In genomic region chr2:3762771-3763447, GRCh38 we compare ENCODE assay signal across 16 cellular contexts. TPM values are rescaled to one million over a fixed set of nuclear protein-coding genes. Genes with fewer than 3 reads are reported as not detected.
A peak's percentile ranks its signal among the peaks of the same experiment; 100 is the strongest.
DNase-seq lines count a peak whose midpoint lies in the region; ATAC-seq and TF ChIP-seq lines count a peak whose summit lies in the region.
"Had no signal": no experiment of that assay in that cellular context is flagged by ENCODE, and none has a peak within 500 bp of the region (broad histone marks: within the 10 kb centered on the region; RNA-seq: fewer than 3 reads in every experiment).

No MANE protein-coding gene starts in this region.

- H3K36me3 ChIP-seq in right atrium auricular region (no peaks in the 10 kb centered on the region), endodermal cell (ENCODE audit: control insufficient read depth, insufficient read depth, low read length) (no peaks in the 10 kb centered on the region)
- H3K36me3 ChIP-seq: BLaER1 treated with 17β-estradiol and CSF1 and Interleukin-3, amounts not matched to agents 10 nM and 100 nM; HAP-1 had no signal

- no peak for TF ChIP-seq CTCF in right atrium auricular region (IDR thresholded peaks at IDR 0.05)
- no peak for TF ChIP-seq CTCF in endodermal cell (conservative IDR thresholded peaks at IDR 0.05)
- TF ChIP-seq CTCF in foreskin keratinocyte (conservative IDR thresholded peaks at IDR 0.05) = no peak

- peak; percentile 7 for DNase-seq in NCI-H345 (lab: John Stamatoyannopoulos, UW)
- no peak for DNase-seq in NCI-H345 treated with DMSO at 0.1 percent for 48 hours (lab: John Stamatoyannopoulos, UW; ENCODE audit: unreplicated experiment)
- peak; percentile 42 for DNase-seq in right atrium auricular region (ENCODE audit: low spot score)
- DNase-seq in right cardiac atrium = no peak
- peak; percentile 23 for DNase-seq in endodermal cell
- DNase-seq in foreskin keratinocyte = no peak
- no peak for DNase-seq in NCI-H1105 (lab: John Stamatoyannopoulos, UW)
- DNase-seq: ACHN; CD4-positive, CD25-positive, alpha-beta regulatory T cell; DMS53; GF-D8 had no signal

- no peaks in the 10 kb centered on the region for H3K4me1 ChIP-seq in right atrium auricular region
- no peaks in the 10 kb centered on the region for H3K4me1 ChIP-seq in right cardiac atrium (ENCODE audit: control insufficient read depth, insufficient read depth, low read length)
- H3K4me1 ChIP-seq in endodermal cell (ENCODE audit: control insufficient read depth, insufficient read depth, low read length) = no peaks in the 10 kb centered on the region
- no peaks in the 10 kb centered on the region for H3K4me1 ChIP-seq in foreskin keratinocyte
- H3K4me1 ChIP-seq: BLaER1 treated with 17β-estradiol and CSF1 and Interleukin-3, amounts not matched to agents 10 nM and 100 nM; HAP-1 had no signal

- H3K27ac Mint-ChIP-seq in endodermal cell = no peak overlapping the region
- H3K27ac Mint-ChIP-seq in stimulated activated memory B cell treated with anti-CD40 and anti-IgM and Interleukin-4, amounts not matched to agents 10 μg/mL and 1 μg/mL and 100 μg/mL, for 72 hours = no peak overlapping the region
- H3K27ac Mint-ChIP-seq: CD4-positive, CD25-positive, alpha-beta regulatory T cell had no signal

- H3K9me3 Mint-ChIP-seq in endodermal cell = peaks cover 4% of the 10 kb centered on the region
- no peaks in the 10 kb centered on the region for H3K9me3 Mint-ChIP-seq in stimulated activated memory B cell treated with anti-CD40 and anti-IgM and Interleukin-4, amounts not matched to agents 10 μg/mL and 1 μg/mL and 100 μg/mL, for 72 hours

- no peaks in the 10 kb centered on the region for H3K4me1 Mint-ChIP-seq in endodermal cell
- H3K4me1 Mint-ChIP-seq in stimulated activated memory B cell treated with anti-CD40 and anti-IgM and Interleukin-4, amounts not matched to agents 10 μg/mL and 1 μg/mL and 100 μg/mL, for 72 hours = no peaks in the 10 kb centered on the region
- H3K4me1 Mint-ChIP-seq: CD4-positive, CD25-positive, alpha-beta regulatory T cell had no signal

- no peak overlapping the region for H3K27ac ChIP-seq in right atrium auricular region
- no peak overlapping the region for H3K27ac ChIP-seq in right cardiac atrium (ENCODE audit: low read length)
- no peak overlapping the region for H3K27ac ChIP-seq in endodermal cell (ENCODE audit: low read depth, low read length)
- no peak overlapping the region for H3K27ac ChIP-seq in foreskin keratinocyte
- H3K27ac ChIP-seq: BLaER1 treated with 17β-estradiol and CSF1 and Interleukin-3, amounts not matched to agents 10 nM and 100 nM had no signal

- no peaks in the 10 kb centered on the region for H3K36me3 Mint-ChIP-seq in endodermal cell (ENCODE audit: low read depth)
- no peaks in the 10 kb centered on the region for H3K36me3 Mint-ChIP-seq in stimulated activated memory B cell treated with anti-CD40 and anti-IgM and Interleukin-4, amounts not matched to agents 10 μg/mL and 1 μg/mL and 100 μg/mL, for 72 hours
- H3K36me3 Mint-ChIP-seq: CD4-positive, CD25-positive, alpha-beta regulatory T cell had no signal

- 82% methylated on average over 14 of the region's 14 CpGs for WGBS in right cardiac atrium
- 78 to 87% methylated on average over 7 to 14 of the region's 14 CpGs for WGBS in endodermal cell (ENCODE audit: insufficient coverage in 1 of 2, insufficient read length in 1 of 2), 2 experiments

- ATAC-seq in right cardiac atrium = no peak
- ATAC-seq in stimulated activated memory B cell treated with anti-CD40 and anti-IgM and Interleukin-4, amounts not matched to agents 10 μg/mL and 1 μg/mL and 100 μg/mL, for 72 hours = peak; percentile 28
- ATAC-seq in foreskin keratinocyte = no peak

- H3K4me3 ChIP-seq in right atrium auricular region (no peak overlapping the region), right cardiac atrium (ENCODE audit: low read length) (no peak overlapping the region), endodermal cell (ENCODE audit: low read length) (no peak overlapping the region)
- H3K4me3 ChIP-seq: BLaER1 treated with 17β-estradiol and CSF1 and Interleukin-3, amounts not matched to agents 10 nM and 100 nM; HAP-1 had no signal

- H3K9ac ChIP-seq in endodermal cell (ENCODE audit: extremely low read depth, low read length, poor library complexity, severe bottlenecking) = no peak overlapping the region
- H3K9ac ChIP-seq: BLaER1 treated with 17β-estradiol and CSF1 and Interleukin-3, amounts not matched to agents 10 nM and 100 nM had no signal

- intact Hi-C loops in right cardiac atrium (cut with DNase I) = no loop called here

- no peaks in the 10 kb centered on the region for H3K27me3 ChIP-seq in right atrium auricular region
- H3K27me3 ChIP-seq in right cardiac atrium (ENCODE audit: control insufficient read depth, insufficient read depth) = no peaks in the 10 kb centered on the region
- no peaks in the 10 kb centered on the region for H3K27me3 ChIP-seq in endodermal cell (ENCODE audit: control insufficient read depth, insufficient read depth, low read length, poor library complexity, severe bottlenecking)
- H3K27me3 ChIP-seq in foreskin keratinocyte = no peaks in the 10 kb centered on the region
- H3K27me3 ChIP-seq: BLaER1 treated with 17β-estradiol and CSF1 and Interleukin-3, amounts not matched to agents 10 nM and 100 nM had no signal

- H3K27me3 Mint-ChIP-seq in endodermal cell (ENCODE audit: insufficient read depth) = peaks cover 5% of the 10 kb centered on the region
- H3K27me3 Mint-ChIP-seq in stimulated activated memory B cell treated with anti-CD40 and anti-IgM and Interleukin-4, amounts not matched to agents 10 μg/mL and 1 μg/mL and 100 μg/mL, for 72 hours = peaks cover 11% of the 10 kb centered on the region

- H3K9me3 ChIP-seq in right atrium auricular region = no peaks in the 10 kb centered on the region
- H3K9me3 ChIP-seq in right cardiac atrium (ENCODE audit: control insufficient read depth, low read length) = no peaks in the 10 kb centered on the region
- H3K9me3 ChIP-seq in endodermal cell (ENCODE audit: control insufficient read depth, low read length) = no peaks in the 10 kb centered on the region
- H3K9me3 ChIP-seq: BLaER1 treated with 17β-estradiol and CSF1 and Interleukin-3, amounts not matched to agents 10 nM and 100 nM; HAP-1 had no signal

- H3K4me3 Mint-ChIP-seq in endodermal cell = no peak overlapping the region
- H3K4me3 Mint-ChIP-seq in stimulated activated memory B cell treated with anti-CD40 and anti-IgM and Interleukin-4, amounts not matched to agents 10 μg/mL and 1 μg/mL and 100 μg/mL, for 72 hours = no peak overlapping the region
- H3K4me3 Mint-ChIP-seq: CD4-positive, CD25-positive, alpha-beta regulatory T cell had no signal

RNA-seq across cellular contexts. Expression of gene DCDC2C, which starts 59.5 kb away (rescaled TPM):
- total RNA-seq in right atrium auricular region (not detected), right cardiac atrium (not detected), endodermal cell (not detected), foreskin keratinocyte (not detected in 2 replicates)
- polyA plus RNA-seq in right cardiac atrium (not detected), foreskin keratinocyte (not detected in 2 replicates)
- not detected for polyA plus RNA-seq in endodermal cell (2013, experiment 1 of 2)
- not detected for polyA plus RNA-seq in endodermal cell (2013, experiment 2 of 2)
- total RNA-seq: A172; CD4-positive, CD25-positive, alpha-beta regulatory T cell; H1 had no signal
- polyA plus RNA-seq: CD4-positive, CD25-positive, alpha-beta regulatory T cell had no signal

Comparison
In these comparisons a context has a peak if more than half of its experiments do, and no peak if none do; other contexts are left out.
1. DNase-seq: peak in NCI-H345 (single experiment), right atrium auricular region (single experiment) and endodermal cell (single experiment); none in NCI-H345 treated with DMSO at 0.1 percent for 48 hours (single experiment), right cardiac atrium (0 of 3), foreskin keratinocyte (0 of 2) and NCI-H1105 (single experiment).